In the genomic region with DNA sequence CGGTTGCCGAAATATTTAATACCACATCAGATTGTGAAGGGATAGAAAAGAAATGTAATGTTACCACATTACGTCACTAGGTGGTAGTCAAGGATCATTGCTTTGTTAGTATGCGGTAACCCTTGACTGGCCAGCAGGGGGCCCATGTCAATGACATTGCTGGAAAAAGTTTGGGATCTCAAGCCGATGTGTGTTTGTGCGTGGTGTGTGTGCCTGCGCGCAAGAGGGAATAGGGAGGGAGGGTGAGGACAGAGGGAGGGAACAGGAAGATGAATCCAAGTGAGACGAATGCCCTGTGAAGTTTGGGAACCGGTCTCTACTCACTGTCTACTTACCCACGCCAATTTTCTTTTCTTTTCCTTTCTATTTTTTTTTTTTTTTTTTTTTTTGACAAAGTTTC, we compare ENCODE assay signal across 8 cellular contexts. TPM values are rescaled to one million over a fixed set of nuclear protein-coding genes. Genes with fewer than 3 reads are reported as not detected.
DNase-seq lines count a peak whose midpoint lies in the region; ATAC-seq, FAIRE-seq and TF ChIP-seq lines count a peak whose summit lies in the region.

No MANE protein-coding gene starts in this region.

- in situ Hi-C loops in astrocyte of the cerebellum (cut with HindIII; ENCODE audit: low sequenced_read_pairs) = loop anchor here (10.0 kb wide), 1 partner anchor 474 kb away; no protein-coding TSS in a partner anchor

- CTCF ChIA-PET in T-cell (lab: Charles Lee) = interaction anchor here (0.6 to 1.8 kb wide), 26 partner anchors 8 to 1260 kb away, joined by 3 to 11 read pairs (median 4); a partner anchor contains a TSS

- WGBS in small intestine, 3 donors = 4 to 5% (median 5%) methylated on average over 9 to 11 of the region's 11 CpGs

- H3K27ac ChIP-seq in small intestine (ENCODE audit: low read depth in 1 of 2, low read length in 1 of 2) = no peak overlapping the region

- DNase-seq in NCI-H1436 (lab: John Stamatoyannopoulos, UW) = peak; percentile 71
- no peak for DNase-seq in NCI-H1436 treated with DMSO at 0.1 percent for 48 hours (lab: John Stamatoyannopoulos, UW)
- peak; percentile 81 for DNase-seq in NCI-H1694 (lab: John Stamatoyannopoulos, UW)
- peak in 30 of 34 experiments; percentile 4 to 45 (median 27) for DNase-seq in T-cell
- peak; percentile 68 for DNase-seq in astrocyte of the cerebellum (ENCODE audit: low read depth)
- peak; percentile 62 for DNase-seq in iPS DF 4.7 (ENCODE audit: extremely low read depth, low spot score)
- peak; percentile 85 for DNase-seq in small intestine

- H3K36me3 Mint-ChIP-seq in T-cell = no peaks in the 10 kb centered on the region

- no peak overlapping the region for H3K27ac Mint-ChIP-seq in T-cell

- peaks cover 0 to 8% (median 7%) of the 10 kb centered on the region in 3 donors for H3K4me1 Mint-ChIP-seq in T-cell

- no peaks in the 10 kb centered on the region for H3K27me3 ChIP-seq in small intestine (ENCODE audit: control insufficient read depth in 2 of 2, insufficient read depth in 2 of 2, low read length in 2 of 2)

- peak; percentile 96 for TF ChIP-seq CTCF in astrocyte of the cerebellum (IDR thresholded peaks at IDR 0.05; ENCODE audit: low read depth, low read length, missing control alignments)

- peak overlapping the region; percentile 19 for H3K4me3 ChIP-seq in astrocyte of the cerebellum (ENCODE audit: low read depth, low read length)
- no peak overlapping the region for H3K4me3 ChIP-seq in small intestine (ENCODE audit: low read depth in 1 of 2, low read length in 2 of 2)

- POLR2A ChIA-PET in T-cell (lab: Charles Lee) = interaction anchor here in 1 of 2 donors (0.6 to 0.7 kb wide), 2 partner anchors 164 to 1301 kb away, joined by 4 to 11 read pairs; no protein-coding TSS in a partner anchor

- no peaks in the 10 kb centered on the region for H3K36me3 ChIP-seq in small intestine (ENCODE audit: control insufficient read depth in 2 of 2, insufficient read depth in 2 of 2, low read length in 2 of 2)

- ATAC-seq in HG02870 (IDR thresholded peaks at IDR 0.05; ENCODE audit: unreplicated experiment) (peak; percentile 98), T-cell (replicated peaks in 1 of 4) (peak; percentile 73 to 87 (median 81))

- H3K9me3 ChIP-seq in small intestine (ENCODE audit: control insufficient read depth, low read depth) = no peaks in the 10 kb centered on the region

- H3K27me3 Mint-ChIP-seq in T-cell = peaks cover 21 to 27% of the 10 kb centered on the region in 2 donors

- peaks cover 6 to 17% (median 14%) of the 10 kb centered on the region in 3 donors for H3K9me3 Mint-ChIP-seq in T-cell

- peak overlapping the region in 2 of 3 donors; percentile 12 to 38 for H3K4me3 Mint-ChIP-seq in T-cell

- no peaks in the 10 kb centered on the region for H3K4me1 ChIP-seq in small intestine (ENCODE audit: control insufficient read depth in 2 of 2, insufficient read depth in 1 of 2, low read depth in 1 of 2, low read length in 1 of 2)

- FAIRE-seq in small intestine (lab: Jason Lieb, UNC) = no peak

RNA-seq across cellular contexts. Expression of a gene that starts 10.7 kb away (rescaled TPM):
- not detected for total RNA-seq in T-cell
- polyA plus RNA-seq in small intestine = under 1 TPM in 1 of 3 donors, not detected in 2; 0.01 TPM

RNA-seq across cellular contexts. Expression of a gene that starts 45.7 kb away (rescaled TPM):
- total RNA-seq in T-cell = 10 to 100 TPM; 10.2 to 16.3 (median 13.4) TPM
- 10 to 100 TPM in 2 of 3 donors, 1 to 10 TPM in 1; 5.7 to 16.9 (median 12.1) TPM for polyA plus RNA-seq in small intestine
